22 cellular contexts compared by ENCODE assay signal in the genomic region with DNA sequence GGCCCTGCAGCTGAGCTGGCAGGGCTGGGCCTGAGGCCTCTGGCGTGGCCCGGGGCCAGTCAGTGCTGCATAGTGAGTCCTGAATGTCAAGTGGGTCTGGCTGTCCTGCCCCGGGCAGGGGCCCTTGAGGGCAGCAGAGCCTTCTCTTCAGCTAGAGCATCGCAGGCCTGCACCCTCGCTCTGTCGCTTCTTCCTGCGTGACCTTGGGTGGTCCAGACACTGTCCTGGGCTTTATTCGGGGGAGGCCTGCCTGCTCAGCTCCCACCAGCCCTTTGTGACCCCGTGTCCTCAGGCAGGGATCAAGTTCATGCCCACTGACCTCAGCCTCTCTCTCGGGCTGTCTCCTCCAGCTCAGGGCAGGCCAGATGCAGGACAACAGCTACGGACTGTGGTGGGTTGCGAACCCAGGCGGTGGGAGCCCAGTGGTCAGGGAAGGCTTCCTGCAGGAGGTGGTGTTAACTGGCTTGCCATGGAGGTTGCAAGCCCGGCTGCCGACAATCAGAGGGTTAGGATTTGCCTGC. TPM values are rescaled to one million over a fixed set of nuclear protein-coding genes. Genes with fewer than 3 reads are reported as not detected.
A peak's percentile ranks its signal among the peaks of the same experiment; 100 is the strongest.
DNase-seq lines count a peak whose midpoint lies in the region; ATAC-seq and TF ChIP-seq lines count a peak whose summit lies in the region.
"Had no signal": no experiment of that assay in that cellular context is flagged by ENCODE, and none has a peak within 500 bp of the region (broad histone marks: within the 10 kb centered on the region; RNA-seq: fewer than 3 reads in every experiment).

No MANE protein-coding gene starts in this region.

- H3K9me3 ChIP-seq in adrenal gland (replicated peaks in 1 of 3) (no peaks in the 10 kb centered on the region), smooth muscle cell (replicated peaks; ENCODE audit: low read depth) (no peaks in the 10 kb centered on the region)
- H3K9me3 ChIP-seq: BE2C, lower lobe of right lung, ovary had no signal

- WGBS in adrenal gland, 4 donors = 79 to 89% (median 81%) methylated on average over 8 to 15 of the region's 15 CpGs
- 96% methylated on average over 15 of the region's 15 CpGs for WGBS in smooth muscle cell (ENCODE audit: low lambda C conversion rate)

- H3K4me3 ChIP-seq in GM23338 (no peak overlapping the region), adrenal gland (no peak overlapping the region), smooth muscle cell (no peak overlapping the region)
- H3K4me3 ChIP-seq: lower lobe of right lung, ovary, PC-9 had no signal

- H3K27ac ChIP-seq in GM23338 (ENCODE audit: low read depth) (0 out of 2 replicates have a peak overlapping the region, but pooled peaks have one; percentile 3), adrenal gland (peak overlapping the region in 4 of 5 donors; percentile 85 to 98 (median 97)), smooth muscle cell (ENCODE audit: low read depth) (no peak overlapping the region)
- H3K27ac ChIP-seq: HL-60, lower lobe of right lung, ovary, PC-9 had no signal

- H3F3A ChIP-seq in GM23338 (replicated peaks; ENCODE audit: low read depth) (peaks cover 10% of the 10 kb centered on the region; the same call in 1 of the 2 replicates), smooth muscle cell (ENCODE audit: low read depth) (peaks cover 9% of the 10 kb centered on the region)

- ATAC-seq in GM23338 = no peak
- ATAC-seq: lower lobe of right lung had no signal

- H3K36me3 ChIP-seq in GM23338 (ENCODE audit: insufficient read depth) (no peaks in the 10 kb centered on the region), adrenal gland (replicated peaks in 1 of 2) (no peaks in the 10 kb centered on the region), smooth muscle cell (ENCODE audit: low read depth) (no peaks in the 10 kb centered on the region)
- H3K36me3 ChIP-seq: lower lobe of right lung, ovary had no signal

- H3K4me3 Mint-ChIP-seq in GM23338 = peak overlapping the region; percentile 23; the same call in 1 of the 3 replicates
- H3K4me3 Mint-ChIP-seq in immature natural killer cell = peak overlapping the region; percentile 11 to 53 (median 35)
- H3K4me3 Mint-ChIP-seq: activated naive CD8-positive, alpha-beta T cell treated with anti-CD3 and anti-CD28 coated beads for 36 hours had no signal

- no peak for TF ChIP-seq POLR2A in adrenal gland (IDR thresholded peaks at IDR 0.05)

- H3K27me3 Mint-ChIP-seq in GM23338 (ENCODE audit: insufficient read depth, low read depth, poor library complexity) (peaks cover 14% of the 10 kb centered on the region), immature natural killer cell (ENCODE audit: low read depth in 3 of 3) (peaks cover 0 to 5% (median 2%) of the 10 kb centered on the region in 3 donors)
- H3K27me3 Mint-ChIP-seq: activated naive CD8-positive, alpha-beta T cell treated with anti-CD3 and anti-CD28 coated beads for 36 hours had no signal

- in situ Hi-C loops in GM13977 (cut with MboI; ENCODE audit: low pct_unique_long_range_greater_than_20kb, low sequenced_read_pairs, unreplicated experiment) = no loop called here

- H3K27ac Mint-ChIP-seq in GM23338 (no peak overlapping the region; the same call in 1 of the 2 replicates), immature natural killer cell (no peak overlapping the region)
- H3K27ac Mint-ChIP-seq: activated naive CD8-positive, alpha-beta T cell treated with anti-CD3 and anti-CD28 coated beads for 36 hours had no signal

- H3K79me2 ChIP-seq in GM23338 (replicated peaks; ENCODE audit: insufficient read depth) = peaks cover 77% of the 10 kb centered on the region
- peaks cover 78% of the 10 kb centered on the region for H3K79me2 ChIP-seq in smooth muscle cell (ENCODE audit: low read depth)

- no peak overlapping the region for H3K9ac ChIP-seq in smooth muscle cell (ENCODE audit: low read depth)

- no peak overlapping the region for H2AFZ ChIP-seq in GM23338
- H2AFZ ChIP-seq in smooth muscle cell (ENCODE audit: low read depth) = no peak overlapping the region
- H2AFZ ChIP-seq: PC-9 had no signal

- H3K9me3 Mint-ChIP-seq in GM23338 (no peaks in the 10 kb centered on the region), immature natural killer cell (no peaks in the 10 kb centered on the region)
- H3K9me3 Mint-ChIP-seq: activated naive CD8-positive, alpha-beta T cell treated with anti-CD3 and anti-CD28 coated beads for 36 hours had no signal

- H4K20me1 ChIP-seq in GM23338 (replicated peaks; ENCODE audit: insufficient read depth) (peaks cover 20% of the 10 kb centered on the region), smooth muscle cell (ENCODE audit: low read depth) (peaks cover 80% of the 10 kb centered on the region)

- H3K4me2 ChIP-seq in GM23338 (no peak overlapping the region), smooth muscle cell (peak overlapping the region; percentile 99)
- H3K4me2 ChIP-seq: PC-9 had no signal

- H3K27me3 ChIP-seq in GM23338 (ENCODE audit: insufficient read depth) (no peaks in the 10 kb centered on the region), adrenal gland (no peaks in the 10 kb centered on the region), smooth muscle cell (ENCODE audit: low read depth) (no peaks in the 10 kb centered on the region)
- H3K27me3 ChIP-seq: BE2C, ovary had no signal

- H3K4me1 ChIP-seq in GM23338 (ENCODE audit: insufficient read depth) (peaks cover 16% of the 10 kb centered on the region; the same call in 1 of the 2 replicates), adrenal gland (replicated peaks in 1 of 2) (peaks cover 67 to 79% of the 10 kb centered on the region in 2 donors), smooth muscle cell (ENCODE audit: low read depth) (peaks cover 10% of the 10 kb centered on the region)

- H3K36me3 Mint-ChIP-seq in GM23338 (ENCODE audit: low read depth) (peaks cover 3% of the 10 kb centered on the region; the same call in 1 of the 3 replicates), immature natural killer cell (no peaks in the 10 kb centered on the region)
- H3K36me3 Mint-ChIP-seq: activated naive CD8-positive, alpha-beta T cell treated with anti-CD3 and anti-CD28 coated beads for 36 hours had no signal

- H3K9me2 ChIP-seq in GM23338 (ENCODE audit: insufficient read depth) = no peaks in the 10 kb centered on the region

- H3K4me1 Mint-ChIP-seq in GM23338 (peaks cover 28% of the 10 kb centered on the region), immature natural killer cell (peaks cover 18 to 34% of the 10 kb centered on the region in 2 donors)

- DNase-seq in GM23338 (ENCODE audit: low spot score) (no peak), adrenal gland (peak in 1 of 7 donors; percentile 43), immature natural killer cell (no peak), smooth muscle cell (lab: John Stamatoyannopoulos, UW; ENCODE audit: unreplicated experiment) (no peak), NCI-H2171 treated with DMSO at 0.1 percent for 48 hours (lab: John Stamatoyannopoulos, UW) (no peak), GM13977 (ENCODE audit: low spot score) (no peak), NOMO-1 treated with dmso at 0.1 percent for 144 hours (lab: John Stamatoyannopoulos, UW; ENCODE audit: unreplicated experiment) (no peak), kidney glomerular epithelial cell (lab: John Stamatoyannopoulos, UW) (no peak)
- DNase-seq: activated CD4-positive, alpha-beta T cell treated with anti-CD3 and anti-CD28 coated beads for 1 hour; activated naive CD8-positive, alpha-beta T cell treated with anti-CD3 and anti-CD28 coated beads for 36 hours; activated T-cell treated with anti-CD3 and anti-CD28 coated beads for 4 hours; DMS53; HCEC 1CT; NCI-H187; NCI-H510A treated with DMSO at 0.1 percent for 48 hours; ovary; PC-9; stimulated activated CD4-positive, alpha-beta T cell treated with anti-CD3 and anti-CD28 coated beads, Interleukin-12 subunit alpha, Interleukin-12 subunit beta, amount 100 ng/mL, for 4 hours had no signal

- intact Hi-C loops in adrenal gland (cut with DNase I) = no loop called here

- TF ChIP-seq CTCF in GM23338 (conservative IDR thresholded peaks at IDR 0.05; ENCODE audit: low read depth in 2 of 2) (no peak), adrenal gland (IDR thresholded peaks at IDR 0.05) (no peak), smooth muscle cell (IDR thresholded peaks at IDR 0.05; ENCODE audit: borderline replicate concordance, insufficient read depth, poor library complexity, severe bottlenecking) (no peak), GM13977 (IDR thresholded peaks at IDR 0.05; ENCODE audit: extremely low read depth, insufficient read depth, missing control alignments) (no peak)

RNA-seq across cellular contexts. Expression of gene TTYH3, which starts 3.4 kb away (rescaled TPM):
- 113 and 126 TPM in 2 replicates for total RNA-seq in GM23338 (2014; rRNA removed; shearing (Covaris generic))
- polyA plus RNA-seq in GM23338 (2016; fragmentation: Nextera tagmentation; extraction: Ambion mirVana) (59.6 and 62.3 TPM in 2 replicates), adrenal gland (10 to 100 TPM in 2 of 3 donors, 1 to 10 TPM in 1; 5.4 to 38.4 (median 21.3) TPM), immature natural killer cell (1 to 10 TPM; 1.3 to 3.2 (median 1.6) TPM), smooth muscle cell (153 and 179 TPM in 2 replicates)
- total RNA-seq in adrenal gland (10 to 100 TPM; 34.8 to 86.3 (median 60.3) TPM), smooth muscle cell (42.9 and 51.5 TPM in 2 replicates)

RNA-seq across cellular contexts. Expression of gene AMZ1, which starts 52.8 kb away (rescaled TPM):
- total RNA-seq in GM23338 (2014; rRNA removed; shearing (Covaris generic)) = 0.73 and 1.6 TPM in 2 replicates
- polyA plus RNA-seq in GM23338 (2016; fragmentation: Nextera tagmentation; extraction: Ambion mirVana) (2.0 and 4.5 TPM in 2 replicates), adrenal gland (under 1 TPM; 0.07 to 0.32 (median 0.07) TPM), immature natural killer cell (under 1 TPM in 1 of 3 donors, not detected in 2; 0.11 TPM), smooth muscle cell (0.63 and 2.4 TPM in 2 replicates)
- total RNA-seq in adrenal gland (under 1 TPM in 2 of 8 donors, not detected in 6; 0.14 to 0.36 TPM), smooth muscle cell (1.1 and 1.4 TPM in 2 replicates)
- total RNA-seq: LHCN-M2, PC-9 had no signal
